In genomic region chr16:67173323-67173722, GRCh38 we compare ENCODE assay signal across 8 cellular contexts. TPM values are rescaled to one million over a fixed set of nuclear protein-coding genes. Genes with fewer than 3 reads are reported as not detected.
A peak's percentile ranks its signal among the peaks of the same experiment; 100 is the strongest.
DNase-seq lines count a peak whose midpoint lies in the region; ATAC-seq, FAIRE-seq and TF ChIP-seq lines count a peak whose summit lies in the region.

No MANE protein-coding gene starts in this region.

- WGBS in mammary epithelial cell (ENCODE audit: low coverage, missing lambda C conversion rate) = 100% methylated on average over 1 of the region's 1 CpG

- H3K4me2 ChIP-seq in mammary epithelial cell (ENCODE audit: insufficient read depth, low read depth, low read length) = peak overlapping the region; percentile 91

- DNase-seq in left ventricle myocardium inferior (no peak), left cardiac atrium (no peak), mammary epithelial cell (no peak), inferior parietal cortex (ENCODE audit: extremely low spot score) (no peak), KG1 (lab: John Stamatoyannopoulos, UW) (no peak), D721Med (ENCODE audit: insufficient read length, low spot score) (no peak)

- peaks cover 69% of the 10 kb centered on the region for H3K4me1 ChIP-seq in left ventricle myocardium inferior
- H3K4me1 ChIP-seq in mammary epithelial cell (ENCODE audit: insufficient read depth, low read length) = peaks cover 60% of the 10 kb centered on the region
- H3K4me1 ChIP-seq in muscle layer of colon (ENCODE audit: insufficient read depth, low read length) = peaks cover 52% of the 10 kb centered on the region

- dilution Hi-C loops in mammary epithelial cell (cut with HindIII; ENCODE audit: low sequenced_read_pairs) = no loop called here

- FAIRE-seq in D721Med (lab: Jason Lieb, UNC) = no peak

- ATAC-seq in left cardiac atrium (no peak), esophagus mucosa (no peak)

- H3K27ac ChIP-seq in left ventricle myocardium inferior (replicated peaks) (peak overlapping the region; percentile 96), mammary epithelial cell (ENCODE audit: insufficient read depth, low read depth, low read length) (peak overlapping the region; percentile 41), muscle layer of colon (ENCODE audit: low read depth, low read length) (peak overlapping the region; percentile 90)

- H3K4me3 ChIP-seq in left ventricle myocardium inferior (peak overlapping the region; percentile 68), mammary epithelial cell (replicated peaks in 1 of 3; ENCODE audit: insufficient read depth in 1 of 3, low read depth in 2 of 3, low read length in 3 of 3) (peak overlapping the region; percentile 19 to 64 (median 42)), muscle layer of colon (ENCODE audit: low read depth in 1 of 2, low read length in 2 of 2) (peak overlapping the region in 1 of 2 donors; percentile 62)

- H3K27me3 ChIP-seq in left ventricle myocardium inferior (ENCODE audit: low read depth) (no peaks in the 10 kb centered on the region), mammary epithelial cell (ENCODE audit: insufficient read depth, low read length) (no peaks in the 10 kb centered on the region), muscle layer of colon (ENCODE audit: control insufficient read depth in 1 of 2, insufficient read depth in 2 of 2, low read length in 2 of 2) (no peaks in the 10 kb centered on the region)

- no peak for TF ChIP-seq CTCF in left ventricle myocardium inferior (IDR thresholded peaks at IDR 0.05; ENCODE audit: borderline replicate concordance)
- TF ChIP-seq CTCF in mammary epithelial cell (conservative IDR thresholded peaks at IDR 0.05 in 1 of 2, IDR thresholded peaks at IDR 0.05 in 1 of 2; ENCODE audit: extremely low read depth in 1 of 2, insufficient read depth in 1 of 2, low read depth in 1 of 2, low read length in 2 of 2) = no peak
- TF ChIP-seq CTCF in D721Med (IDR thresholded peaks at IDR 0.05; ENCODE audit: insufficient read depth, missing control alignments) = no peak

- H2AFZ ChIP-seq in mammary epithelial cell (ENCODE audit: low read depth, low read length) = peak overlapping the region; percentile 67

- peaks cover 8% of the 10 kb centered on the region for H3K79me2 ChIP-seq in mammary epithelial cell (ENCODE audit: insufficient read depth, low read length)

- in situ Hi-C loops in mammary epithelial cell (cut with MboI; ENCODE audit: low sequenced_read_pairs in 2 of 2) = no loop called here

- intact Hi-C loops in left ventricle myocardium inferior (cut with micrococcal nuclease) = no loop called here
- intact Hi-C loops in left cardiac atrium (cut with DNase I) = no loop called here
- intact Hi-C loops in mammary epithelial cell (cut with micrococcal nuclease) = no loop called here

- peaks cover 16% of the 10 kb centered on the region for H3K36me3 ChIP-seq in left ventricle myocardium inferior
- H3K36me3 ChIP-seq in mammary epithelial cell (ENCODE audit: insufficient read depth, low read length) = peaks cover 2% of the 10 kb centered on the region
- peaks cover 6% of the 10 kb centered on the region for H3K36me3 ChIP-seq in muscle layer of colon (ENCODE audit: insufficient read depth, low read length)

- no peaks in the 10 kb centered on the region for H4K20me1 ChIP-seq in mammary epithelial cell (ENCODE audit: insufficient read depth, low read length)

- BruUV-seq in mammary epithelial cell (replicated peaks; lab: Mats Ljungman, UMichigan) = no TSS peak

- H3K9ac ChIP-seq in mammary epithelial cell (ENCODE audit: insufficient read depth, low read length) = peak overlapping the region; percentile 60
- H3K9ac ChIP-seq in muscle layer of colon (ENCODE audit: low read length) = peak overlapping the region; percentile 4

- CTCF ChIA-PET in mammary epithelial cell (lab: Charles Lee; ENCODE audit: low non-redundant PET) = no interaction called here

- H3K9me3 ChIP-seq in left ventricle myocardium inferior (replicated peaks) = no peaks in the 10 kb centered on the region
- no peaks in the 10 kb centered on the region for H3K9me3 ChIP-seq in mammary epithelial cell (replicated peaks; ENCODE audit: insufficient read depth, low read length)
- H3K9me3 ChIP-seq in muscle layer of colon (ENCODE audit: low read length) = no peaks in the 10 kb centered on the region

RNA-seq across cellular contexts. Expression of gene NOL3, which starts 3.0 kb away (rescaled TPM):
- total RNA-seq in left ventricle myocardium inferior (110 TPM), left cardiac atrium (10 to 100 TPM; 58.6 to 80.5 TPM), mammary epithelial cell (10 to 100 TPM; 30.0 to 41.9 TPM), esophagus mucosa (23.3 TPM)
- 22.1 TPM for polyA plus RNA-seq in mammary epithelial cell
- 5.8 TPM for polyA minus RNA-seq in mammary epithelial cell

RNA-seq across cellular contexts. Expression of gene HSF4, which starts 8.8 kb away (rescaled TPM):
- total RNA-seq in left ventricle myocardium inferior (70.5 TPM), left cardiac atrium (10 to 100 TPM; 24.3 to 48.1 TPM), mammary epithelial cell (10 to 100 TPM in 1 of 2 donors, 1 to 10 TPM in 1; 2.3 to 19.9 TPM), esophagus mucosa (10.9 TPM)
- polyA plus RNA-seq in mammary epithelial cell = 3.6 TPM
- 1.8 TPM for polyA minus RNA-seq in mammary epithelial cell

RNA-seq across cellular contexts. Expression of gene MATCAP1, which starts 10.4 kb away (rescaled TPM):
- total RNA-seq in left ventricle myocardium inferior (14.2 TPM), left cardiac atrium (10 to 100 TPM; 16.8 to 18.1 TPM), mammary epithelial cell (10 to 100 TPM in 1 of 2 donors, 1 to 10 TPM in 1; 8.0 to 24.9 TPM), esophagus mucosa (7.8 TPM)
- polyA plus RNA-seq in mammary epithelial cell = 12.1 TPM
- 3.9 TPM for polyA minus RNA-seq in mammary epithelial cell

RNA-seq across cellular contexts. Expression of gene FBXL8, which starts 13.6 kb away (rescaled TPM):
- total RNA-seq in left ventricle myocardium inferior (9.4 TPM), left cardiac atrium (1 to 10 TPM; 8.0 to 8.5 TPM), mammary epithelial cell (10 to 100 TPM; 12.0 to 14.6 TPM), esophagus mucosa (5.5 TPM)
- polyA plus RNA-seq in mammary epithelial cell = 6.1 TPM
- not detected for polyA minus RNA-seq in mammary epithelial cell

RNA-seq across cellular contexts. Expression of gene TRADD, which starts 13.6 kb away (rescaled TPM):
- total RNA-seq in left ventricle myocardium inferior = 9.8 TPM
- total RNA-seq in left cardiac atrium = 10 to 100 TPM; 10.6 to 11.1 TPM
- total RNA-seq in mammary epithelial cell = 10 to 100 TPM; 17.8 to 18.6 TPM
- polyA plus RNA-seq in mammary epithelial cell = 16.1 TPM
- polyA minus RNA-seq in mammary epithelial cell = 4.9 TPM
- total RNA-seq in esophagus mucosa = 18.0 TPM

Comparison
In these comparisons a context has a peak if more than half of its experiments do, and no peak if none do; other contexts are left out.
1. H3K27ac ChIP-seq: peak in every context shown above with its lines; median percentile 96 in left ventricle myocardium inferior; 90 in muscle layer of colon; 41 in mammary epithelial cell.